1 cellular context compared by ENCODE assay signal in genomic region chr17:78355701-78356100, GRCh38.
TF ChIP-seq lines count a peak whose summit lies in the region.

No MANE protein-coding gene starts in this region.

TF ChIP-seq in HepG2, 621 proteins besides CTCF, POLR2A, EP300 and RAD21 (continued from another document):
- TF ChIP-seq, protein P1, sequence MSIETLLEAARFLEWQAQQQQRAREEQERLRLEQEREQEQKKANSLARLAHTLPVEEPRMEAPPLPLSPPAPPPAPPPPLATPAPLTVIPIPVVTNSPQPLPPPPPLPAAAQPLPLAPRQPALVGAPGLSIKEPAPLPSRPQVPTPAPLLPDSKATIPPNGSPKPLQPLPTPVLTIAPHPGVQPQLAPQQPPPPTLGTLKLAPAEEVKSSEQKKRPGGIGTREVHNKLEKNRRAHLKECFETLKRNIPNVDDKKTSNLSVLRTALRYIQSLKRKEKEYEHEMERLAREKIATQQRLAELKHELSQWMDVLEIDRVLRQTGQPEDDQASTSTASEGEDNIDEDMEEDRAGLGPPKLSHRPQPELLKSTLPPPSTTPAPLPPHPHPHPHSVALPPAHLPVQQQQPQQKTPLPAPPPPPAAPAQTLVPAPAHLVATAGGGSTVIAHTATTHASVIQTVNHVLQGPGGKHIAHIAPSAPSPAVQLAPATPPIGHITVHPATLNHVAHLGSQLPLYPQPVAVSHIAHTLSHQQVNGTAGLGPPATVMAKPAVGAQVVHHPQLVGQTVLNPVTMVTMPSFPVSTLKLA (IDR thresholded peaks at IDR 0.05) = peak; percentile 44; the same call in 1 of the 2 replicates
- TF ChIP-seq ZNF552 (CRISPR knock-in tag; IDR thresholded peaks at IDR 0.05; ENCODE audit: borderline replicate concordance) (no peak), ZBTB7B (CRISPR knock-in tag; IDR thresholded peaks at IDR 0.05) (no peak), SOX5 (CRISPR knock-in tag; IDR thresholded peaks at IDR 0.05; ENCODE audit: borderline replicate concordance) (peak; percentile 45; the same call in 1 of the 2 replicates), BCL6 (CRISPR knock-in tag; IDR thresholded peaks at IDR 0.05) (peak; percentile 55; the same call in 1 of the 2 replicates), ZBTB3 (CRISPR knock-in tag; IDR thresholded peaks at IDR 0.05; ENCODE audit: borderline replicate concordance, low read depth) (no peak), KDM4B (CRISPR knock-in tag; IDR thresholded peaks at IDR 0.05) (no peak), FOXA3 (CRISPR knock-in tag; IDR thresholded peaks at IDR 0.05) (peak; percentile 54; the same call in 1 of the 2 replicates), HBP1 (CRISPR knock-in tag; IDR thresholded peaks at IDR 0.05; ENCODE audit: low read depth) (0 out of 2 replicates have a peak, but pooled peaks have one; percentile 20), SOX13 (IDR thresholded peaks at IDR 0.05) (no peak), SOX13 (CRISPR knock-in tag; conservative IDR thresholded peaks at IDR 0.05 in 1 of 2, IDR thresholded peaks at IDR 0.05 in 1 of 2) (peak in 1 of 2 experiments; percentile 18; a peak in 1 of 4 replicates), ZNF607 (CRISPR knock-in tag; IDR thresholded peaks at IDR 0.05; ENCODE audit: borderline replicate concordance) (no peak), PRDM10 (CRISPR knock-in tag; IDR thresholded peaks at IDR 0.05; ENCODE audit: low read depth) (0 out of 2 replicates have a peak, but pooled peaks have one; percentile 7), FOXA1 (IDR thresholded peaks at IDR 0.05) (no peak), FOXA1 (CRISPR knock-in tag; IDR thresholded peaks at IDR 0.05) (0 out of 2 replicates have a peak, but pooled peaks have one; percentile 32), CCDC6 (CRISPR knock-in tag; IDR thresholded peaks at IDR 0.05) (no peak), ZNF782 (CRISPR knock-in tag; IDR thresholded peaks at IDR 0.05; ENCODE audit: borderline replicate concordance) (no peak), CEBPB (IDR thresholded peaks at IDR 0.05; ENCODE audit: borderline replicate concordance, low read depth, low read length) (peak; percentile 17; the same call in 1 of the 2 replicates), POGZ (CRISPR knock-in tag; IDR thresholded peaks at IDR 0.05) (no peak), HHEX (CRISPR knock-in tag; IDR thresholded peaks at IDR 0.05) (peak; percentile 44), ATF7 (IDR thresholded peaks at IDR 0.05) (no peak), ATF7 (CRISPR knock-in tag; IDR thresholded peaks at IDR 0.05) (no peak), MAFF (IDR thresholded peaks at IDR 0.05; ENCODE audit: low read depth, low read length) (no peak), ZBTB46 (CRISPR knock-in tag; IDR thresholded peaks at IDR 0.05; ENCODE audit: borderline replicate concordance) (no peak), ZNF691 (CRISPR knock-in tag; IDR thresholded peaks at IDR 0.05; ENCODE audit: borderline replicate concordance, low read depth) (peak; percentile 86; the same call in 1 of the 2 replicates), MTA3 (CRISPR knock-in tag; IDR thresholded peaks at IDR 0.05) (no peak), MED8 (CRISPR knock-in tag; IDR thresholded peaks at IDR 0.05; ENCODE audit: insufficient replicate concordance) (no peak), FIP1L1 (IDR thresholded peaks at IDR 0.05; ENCODE audit: borderline replicate concordance, insufficient read depth, low read depth, low read length) (no peak)
- TF ChIP-seq, protein P2, sequence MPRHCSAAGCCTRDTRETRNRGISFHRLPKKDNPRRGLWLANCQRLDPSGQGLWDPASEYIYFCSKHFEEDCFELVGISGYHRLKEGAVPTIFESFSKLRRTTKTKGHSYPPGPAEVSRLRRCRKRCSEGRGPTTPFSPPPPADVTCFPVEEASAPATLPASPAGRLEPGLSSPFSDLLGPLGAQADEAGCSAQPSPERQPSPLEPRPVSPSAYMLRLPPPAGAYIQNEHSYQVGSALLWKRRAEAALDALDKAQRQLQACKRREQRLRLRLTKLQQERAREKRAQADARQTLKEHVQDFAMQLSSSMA (CRISPR knock-in tag; IDR thresholded peaks at IDR 0.05) = no peak
- TF ChIP-seq, protein P3, sequence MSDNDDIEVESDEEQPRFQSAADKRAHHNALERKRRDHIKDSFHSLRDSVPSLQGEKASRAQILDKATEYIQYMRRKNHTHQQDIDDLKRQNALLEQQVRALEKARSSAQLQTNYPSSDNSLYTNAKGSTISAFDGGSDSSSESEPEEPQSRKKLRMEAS (IDR thresholded peaks at IDR 0.05) = peak; percentile 28; the same call in 1 of the 2 replicates
- TF ChIP-seq, protein P4, sequence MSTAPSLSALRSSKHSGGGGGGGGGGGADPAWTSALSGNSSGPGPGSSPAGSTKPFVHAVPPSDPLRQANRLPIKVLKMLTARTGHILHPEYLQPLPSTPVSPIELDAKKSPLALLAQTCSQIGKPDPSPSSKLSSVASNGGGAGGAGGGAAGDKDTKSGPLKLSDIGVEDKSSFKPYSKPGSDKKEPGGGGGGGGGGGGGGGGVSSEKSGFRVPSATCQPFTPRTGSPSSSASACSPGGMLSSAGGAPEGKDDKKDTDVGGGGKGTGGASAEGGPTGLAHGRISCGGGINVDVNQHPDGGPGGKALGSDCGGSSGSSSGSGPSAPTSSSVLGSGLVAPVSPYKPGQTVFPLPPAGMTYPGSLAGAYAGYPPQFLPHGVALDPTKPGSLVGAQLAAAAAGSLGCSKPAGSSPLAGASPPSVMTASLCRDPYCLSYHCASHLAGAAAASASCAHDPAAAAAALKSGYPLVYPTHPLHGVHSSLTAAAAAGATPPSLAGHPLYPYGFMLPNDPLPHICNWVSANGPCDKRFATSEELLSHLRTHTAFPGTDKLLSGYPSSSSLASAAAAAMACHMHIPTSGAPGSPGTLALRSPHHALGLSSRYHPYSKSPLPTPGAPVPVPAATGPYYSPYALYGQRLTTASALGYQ (CRISPR knock-in tag; IDR thresholded peaks at IDR 0.05) = no peak
- TF ChIP-seq, protein P5, sequence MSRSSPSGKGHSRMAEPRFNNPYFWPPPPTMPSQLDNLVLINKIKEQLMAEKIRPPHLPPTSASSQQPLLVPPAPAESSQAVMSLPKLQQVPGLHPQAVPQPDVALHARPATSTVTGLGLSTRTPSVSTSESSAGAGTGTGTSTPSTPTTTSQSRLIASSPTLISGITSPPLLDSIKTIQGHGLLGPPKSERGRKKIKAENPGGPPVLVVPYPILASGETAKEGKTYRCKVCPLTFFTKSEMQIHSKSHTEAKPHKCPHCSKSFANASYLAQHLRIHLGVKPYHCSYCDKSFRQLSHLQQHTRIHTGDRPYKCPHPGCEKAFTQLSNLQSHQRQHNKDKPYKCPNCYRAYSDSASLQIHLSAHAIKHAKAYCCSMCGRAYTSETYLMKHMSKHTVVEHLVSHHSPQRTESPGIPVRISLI (CRISPR knock-in tag; IDR thresholded peaks at IDR 0.05; ENCODE audit: borderline replicate concordance) = no peak
- TF ChIP-seq, protein P6, sequence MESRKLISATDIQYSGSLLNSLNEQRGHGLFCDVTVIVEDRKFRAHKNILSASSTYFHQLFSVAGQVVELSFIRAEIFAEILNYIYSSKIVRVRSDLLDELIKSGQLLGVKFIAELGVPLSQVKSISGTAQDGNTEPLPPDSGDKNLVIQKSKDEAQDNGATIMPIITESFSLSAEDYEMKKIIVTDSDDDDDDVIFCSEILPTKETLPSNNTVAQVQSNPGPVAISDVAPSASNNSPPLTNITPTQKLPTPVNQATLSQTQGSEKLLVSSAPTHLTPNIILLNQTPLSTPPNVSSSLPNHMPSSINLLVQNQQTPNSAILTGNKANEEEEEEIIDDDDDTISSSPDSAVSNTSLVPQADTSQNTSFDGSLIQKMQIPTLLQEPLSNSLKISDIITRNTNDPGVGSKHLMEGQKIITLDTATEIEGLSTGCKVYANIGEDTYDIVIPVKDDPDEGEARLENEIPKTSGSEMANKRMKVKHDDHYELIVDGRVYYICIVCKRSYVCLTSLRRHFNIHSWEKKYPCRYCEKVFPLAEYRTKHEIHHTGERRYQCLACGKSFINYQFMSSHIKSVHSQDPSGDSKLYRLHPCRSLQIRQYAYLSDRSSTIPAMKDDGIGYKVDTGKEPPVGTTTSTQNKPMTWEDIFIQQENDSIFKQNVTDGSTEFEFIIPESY (CRISPR knock-in tag; IDR thresholded peaks at IDR 0.05) = no peak
